ENCODE assay signal across 1 cellular context in the genomic region with DNA sequence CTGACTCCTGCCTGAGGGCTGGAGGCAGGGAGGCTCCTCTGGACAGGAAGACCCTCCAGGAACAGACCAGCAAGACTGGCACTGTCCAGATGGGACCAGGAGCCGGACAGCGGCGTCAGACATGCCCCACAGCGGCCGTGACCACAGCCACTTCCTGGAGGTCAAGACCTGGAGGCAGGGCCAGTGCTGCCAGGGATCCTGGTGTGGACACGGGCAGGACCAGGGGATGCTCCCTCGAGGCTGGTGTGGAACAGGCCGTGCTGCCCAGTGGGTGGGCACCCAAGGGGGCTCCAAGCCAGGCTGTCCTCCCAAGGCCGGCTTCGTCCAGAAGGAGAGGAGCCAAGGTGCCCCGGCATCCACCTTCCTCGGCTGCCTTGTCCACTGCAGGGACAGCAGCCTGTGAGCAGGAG.
A peak's percentile ranks its signal among the peaks of the same experiment; 100 is the strongest.
TF ChIP-seq lines count a peak whose summit lies in the region.

No MANE protein-coding gene starts in this region.

TF ChIP-seq in HepG2, 621 proteins besides CTCF, POLR2A, EP300 and RAD21 (continued from another document and continues in another):
- TF ChIP-seq, protein P1, sequence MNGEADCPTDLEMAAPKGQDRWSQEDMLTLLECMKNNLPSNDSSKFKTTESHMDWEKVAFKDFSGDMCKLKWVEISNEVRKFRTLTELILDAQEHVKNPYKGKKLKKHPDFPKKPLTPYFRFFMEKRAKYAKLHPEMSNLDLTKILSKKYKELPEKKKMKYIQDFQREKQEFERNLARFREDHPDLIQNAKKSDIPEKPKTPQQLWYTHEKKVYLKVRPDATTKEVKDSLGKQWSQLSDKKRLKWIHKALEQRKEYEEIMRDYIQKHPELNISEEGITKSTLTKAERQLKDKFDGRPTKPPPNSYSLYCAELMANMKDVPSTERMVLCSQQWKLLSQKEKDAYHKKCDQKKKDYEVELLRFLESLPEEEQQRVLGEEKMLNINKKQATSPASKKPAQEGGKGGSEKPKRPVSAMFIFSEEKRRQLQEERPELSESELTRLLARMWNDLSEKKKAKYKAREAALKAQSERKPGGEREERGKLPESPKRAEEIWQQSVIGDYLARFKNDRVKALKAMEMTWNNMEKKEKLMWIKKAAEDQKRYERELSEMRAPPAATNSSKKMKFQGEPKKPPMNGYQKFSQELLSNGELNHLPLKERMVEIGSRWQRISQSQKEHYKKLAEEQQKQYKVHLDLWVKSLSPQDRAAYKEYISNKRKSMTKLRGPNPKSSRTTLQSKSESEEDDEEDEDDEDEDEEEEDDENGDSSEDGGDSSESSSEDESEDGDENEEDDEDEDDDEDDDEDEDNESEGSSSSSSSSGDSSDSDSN (CRISPR knock-in tag; IDR thresholded peaks at IDR 0.05) = peak; percentile 51
- no peak for TF ChIP-seq TBP (CRISPR knock-in tag; IDR thresholded peaks at IDR 0.05)
- TF ChIP-seq, protein P2, sequence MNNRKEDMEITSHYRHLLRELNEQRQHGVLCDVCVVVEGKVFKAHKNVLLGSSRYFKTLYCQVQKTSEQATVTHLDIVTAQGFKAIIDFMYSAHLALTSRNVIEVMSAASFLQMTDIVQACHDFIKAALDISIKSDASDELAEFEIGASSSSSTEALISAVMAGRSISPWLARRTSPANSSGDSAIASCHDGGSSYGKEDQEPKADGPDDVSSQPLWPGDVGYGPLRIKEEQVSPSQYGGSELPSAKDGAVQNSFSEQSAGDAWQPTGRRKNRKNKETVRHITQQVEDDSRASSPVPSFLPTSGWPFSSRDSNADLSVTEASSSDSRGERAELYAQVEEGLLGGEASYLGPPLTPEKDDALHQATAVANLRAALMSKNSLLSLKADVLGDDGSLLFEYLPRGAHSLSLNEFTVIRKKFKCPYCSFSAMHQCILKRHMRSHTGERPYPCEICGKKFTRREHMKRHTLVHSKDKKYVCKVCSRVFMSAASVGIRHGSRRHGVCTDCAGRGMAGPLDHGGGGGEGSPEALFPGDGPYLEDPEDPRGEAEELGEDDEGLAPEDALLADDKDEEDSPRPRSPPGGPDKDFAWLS (CRISPR knock-in tag; IDR thresholded peaks at IDR 0.05; ENCODE audit: borderline replicate concordance) = no peak
- TF ChIP-seq, protein P3, sequence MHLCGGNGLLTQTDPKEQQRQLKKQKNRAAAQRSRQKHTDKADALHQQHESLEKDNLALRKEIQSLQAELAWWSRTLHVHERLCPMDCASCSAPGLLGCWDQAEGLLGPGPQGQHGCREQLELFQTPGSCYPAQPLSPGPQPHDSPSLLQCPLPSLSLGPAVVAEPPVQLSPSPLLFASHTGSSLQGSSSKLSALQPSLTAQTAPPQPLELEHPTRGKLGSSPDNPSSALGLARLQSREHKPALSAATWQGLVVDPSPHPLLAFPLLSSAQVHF (CRISPR knock-in tag; IDR thresholded peaks at IDR 0.05) = no peak
- no peak for TF ChIP-seq PHF8 (CRISPR knock-in tag; IDR thresholded peaks at IDR 0.05)
- 0 out of 2 replicates have a peak, but pooled peaks have one; percentile 21 for TF ChIP-seq RARA (CRISPR knock-in tag; IDR thresholded peaks at IDR 0.05)
- TF ChIP-seq CENPT (CRISPR knock-in tag; IDR thresholded peaks at IDR 0.05; ENCODE audit: low read depth) = peak; percentile 50; the same call in 1 of the 2 replicates
- no peak for TF ChIP-seq GABPA (IDR thresholded peaks at IDR 0.05; ENCODE audit: low read depth, low read length)
- TF ChIP-seq GABPA (CRISPR knock-in tag; IDR thresholded peaks at IDR 0.05; ENCODE audit: low read depth) = no peak
- TF ChIP-seq ZNF660 (CRISPR knock-in tag; IDR thresholded peaks at IDR 0.05; ENCODE audit: borderline replicate concordance, low read depth) = no peak; the same call in 1 of the 2 replicates
- TF ChIP-seq RARG (CRISPR knock-in tag; IDR thresholded peaks at IDR 0.05; ENCODE audit: low read depth) = no peak
- TF ChIP-seq MIXL1 (CRISPR knock-in tag; IDR thresholded peaks at IDR 0.05) = no peak
- TF ChIP-seq ZSCAN22 (CRISPR knock-in tag; IDR thresholded peaks at IDR 0.05) = peak; percentile 58; the same call in 1 of the 2 replicates
- TF ChIP-seq ZKSCAN8 (CRISPR knock-in tag; IDR thresholded peaks at IDR 0.05; ENCODE audit: borderline replicate concordance) = no peak
- TF ChIP-seq ZNF572 (CRISPR knock-in tag; IDR thresholded peaks at IDR 0.05) = 0 out of 2 replicates have a peak, but pooled peaks have one; percentile 48
- TF ChIP-seq KDM3A (CRISPR knock-in tag; IDR thresholded peaks at IDR 0.05; ENCODE audit: low read depth) = no peak
- no peak for TF ChIP-seq THRA (CRISPR knock-in tag; IDR thresholded peaks at IDR 0.05; ENCODE audit: borderline replicate concordance)
- TF ChIP-seq ZNF678 (CRISPR knock-in tag; IDR thresholded peaks at IDR 0.05) = no peak; the same call in 1 of the 2 replicates
- no peak for TF ChIP-seq GATAD2A (CRISPR knock-in tag; IDR thresholded peaks at IDR 0.05)
- no peak for TF ChIP-seq SCMH1 (CRISPR knock-in tag; IDR thresholded peaks at IDR 0.05; ENCODE audit: borderline replicate concordance)
- peak; percentile 76; the same call in 1 of the 2 replicates for TF ChIP-seq HNRNPL (IDR thresholded peaks at IDR 0.05; ENCODE audit: low read depth, low read length)
- TF ChIP-seq, protein P4, sequence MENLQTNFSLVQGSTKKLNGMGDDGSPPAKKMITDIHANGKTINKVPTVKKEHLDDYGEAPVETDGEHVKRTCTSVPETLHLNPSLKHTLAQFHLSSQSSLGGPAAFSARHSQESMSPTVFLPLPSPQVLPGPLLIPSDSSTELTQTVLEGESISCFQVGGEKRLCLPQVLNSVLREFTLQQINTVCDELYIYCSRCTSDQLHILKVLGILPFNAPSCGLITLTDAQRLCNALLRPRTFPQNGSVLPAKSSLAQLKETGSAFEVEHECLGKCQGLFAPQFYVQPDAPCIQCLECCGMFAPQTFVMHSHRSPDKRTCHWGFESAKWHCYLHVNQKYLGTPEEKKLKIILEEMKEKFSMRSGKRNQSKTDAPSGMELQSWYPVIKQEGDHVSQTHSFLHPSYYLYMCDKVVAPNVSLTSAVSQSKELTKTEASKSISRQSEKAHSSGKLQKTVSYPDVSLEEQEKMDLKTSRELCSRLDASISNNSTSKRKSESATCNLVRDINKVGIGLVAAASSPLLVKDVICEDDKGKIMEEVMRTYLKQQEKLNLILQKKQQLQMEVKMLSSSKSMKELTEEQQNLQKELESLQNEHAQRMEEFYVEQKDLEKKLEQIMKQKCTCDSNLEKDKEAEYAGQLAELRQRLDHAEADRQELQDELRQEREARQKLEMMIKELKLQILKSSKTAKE (CRISPR knock-in tag; IDR thresholded peaks at IDR 0.05; ENCODE audit: borderline replicate concordance) = no peak
- TF ChIP-seq BORCS8-MEF2B (CRISPR knock-in tag; IDR thresholded peaks at IDR 0.05) = peak; percentile 46; the same call in 1 of the 2 replicates
- no peak for TF ChIP-seq ZNF563 (CRISPR knock-in tag; IDR thresholded peaks at IDR 0.05)
- no peak for TF ChIP-seq PTBP1 (IDR thresholded peaks at IDR 0.05; ENCODE audit: low read depth, low read length, poor library complexity, severe bottlenecking)
- TF ChIP-seq ZNF746 (CRISPR knock-in tag; IDR thresholded peaks at IDR 0.05) = no peak
- TF ChIP-seq XRCC5 (optimal IDR thresholded peaks at IDR 0.05; ENCODE audit: low read length) = no peak
- TF ChIP-seq, protein P5, sequence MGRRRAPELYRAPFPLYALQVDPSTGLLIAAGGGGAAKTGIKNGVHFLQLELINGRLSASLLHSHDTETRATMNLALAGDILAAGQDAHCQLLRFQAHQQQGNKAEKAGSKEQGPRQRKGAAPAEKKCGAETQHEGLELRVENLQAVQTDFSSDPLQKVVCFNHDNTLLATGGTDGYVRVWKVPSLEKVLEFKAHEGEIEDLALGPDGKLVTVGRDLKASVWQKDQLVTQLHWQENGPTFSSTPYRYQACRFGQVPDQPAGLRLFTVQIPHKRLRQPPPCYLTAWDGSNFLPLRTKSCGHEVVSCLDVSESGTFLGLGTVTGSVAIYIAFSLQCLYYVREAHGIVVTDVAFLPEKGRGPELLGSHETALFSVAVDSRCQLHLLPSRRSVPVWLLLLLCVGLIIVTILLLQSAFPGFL (CRISPR knock-in tag; IDR thresholded peaks at IDR 0.05) = peak; percentile 64; the same call in 1 of the 2 replicates
- no peak for TF ChIP-seq GATAD1 (CRISPR knock-in tag; IDR thresholded peaks at IDR 0.05)
- no peak for TF ChIP-seq PCBP2 (optimal IDR thresholded peaks at IDR 0.05; ENCODE audit: low read depth, low read length, poor library complexity, severe bottlenecking)
- TF ChIP-seq GLI4 (CRISPR knock-in tag; IDR thresholded peaks at IDR 0.05; ENCODE audit: borderline replicate concordance) = no peak
- no peak for TF ChIP-seq SNRNP70 (IDR thresholded peaks at IDR 0.05; ENCODE audit: low read depth, low read length)
- TF ChIP-seq ZNF124 (CRISPR knock-in tag; IDR thresholded peaks at IDR 0.05) = no peak
- TF ChIP-seq SP140L (CRISPR knock-in tag; IDR thresholded peaks at IDR 0.05; ENCODE audit: borderline replicate concordance) = no peak
- TF ChIP-seq SMAD9 (CRISPR knock-in tag; IDR thresholded peaks at IDR 0.05) = no peak
- no peak for TF ChIP-seq ZFP90 (CRISPR knock-in tag; IDR thresholded peaks at IDR 0.05; ENCODE audit: borderline replicate concordance)
- TF ChIP-seq, protein P6, sequence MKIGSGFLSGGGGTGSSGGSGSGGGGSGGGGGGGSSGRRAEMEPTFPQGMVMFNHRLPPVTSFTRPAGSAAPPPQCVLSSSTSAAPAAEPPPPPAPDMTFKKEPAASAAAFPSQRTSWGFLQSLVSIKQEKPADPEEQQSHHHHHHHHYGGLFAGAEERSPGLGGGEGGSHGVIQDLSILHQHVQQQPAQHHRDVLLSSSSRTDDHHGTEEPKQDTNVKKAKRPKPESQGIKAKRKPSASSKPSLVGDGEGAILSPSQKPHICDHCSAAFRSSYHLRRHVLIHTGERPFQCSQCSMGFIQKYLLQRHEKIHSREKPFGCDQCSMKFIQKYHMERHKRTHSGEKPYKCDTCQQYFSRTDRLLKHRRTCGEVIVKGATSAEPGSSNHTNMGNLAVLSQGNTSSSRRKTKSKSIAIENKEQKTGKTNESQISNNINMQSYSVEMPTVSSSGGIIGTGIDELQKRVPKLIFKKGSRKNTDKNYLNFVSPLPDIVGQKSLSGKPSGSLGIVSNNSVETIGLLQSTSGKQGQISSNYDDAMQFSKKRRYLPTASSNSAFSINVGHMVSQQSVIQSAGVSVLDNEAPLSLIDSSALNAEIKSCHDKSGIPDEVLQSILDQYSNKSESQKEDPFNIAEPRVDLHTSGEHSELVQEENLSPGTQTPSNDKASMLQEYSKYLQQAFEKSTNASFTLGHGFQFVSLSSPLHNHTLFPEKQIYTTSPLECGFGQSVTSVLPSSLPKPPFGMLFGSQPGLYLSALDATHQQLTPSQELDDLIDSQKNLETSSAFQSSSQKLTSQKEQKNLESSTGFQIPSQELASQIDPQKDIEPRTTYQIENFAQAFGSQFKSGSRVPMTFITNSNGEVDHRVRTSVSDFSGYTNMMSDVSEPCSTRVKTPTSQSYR (CRISPR knock-in tag; IDR thresholded peaks at IDR 0.05; ENCODE audit: borderline replicate concordance) = no peak
- peak; percentile 72 for TF ChIP-seq MED13 (CRISPR knock-in tag; IDR thresholded peaks at IDR 0.05)
- TF ChIP-seq ZNF580 (CRISPR knock-in tag; IDR thresholded peaks at IDR 0.05; ENCODE audit: borderline replicate concordance, low read depth) = no peak
- peak; percentile 80; the same call in 1 of the 2 replicates for TF ChIP-seq ZNF383 (CRISPR knock-in tag; IDR thresholded peaks at IDR 0.05; ENCODE audit: borderline replicate concordance)
- 0 out of 2 replicates have a peak, but pooled peaks have one; percentile 5 for TF ChIP-seq FOXA3 (CRISPR knock-in tag; IDR thresholded peaks at IDR 0.05)
- peak; percentile 34; the same call in 1 of the 2 replicates for TF ChIP-seq ZNF816 (CRISPR knock-in tag; IDR thresholded peaks at IDR 0.05; ENCODE audit: borderline replicate concordance)
- no peak for TF ChIP-seq PLRG1 (conservative IDR thresholded peaks at IDR 0.05)
- no peak for TF ChIP-seq ZSCAN12 (CRISPR knock-in tag; IDR thresholded peaks at IDR 0.05)
- 0 out of 2 replicates have a peak, but pooled peaks have one; percentile 8 for TF ChIP-seq ZNF121 (CRISPR knock-in tag; IDR thresholded peaks at IDR 0.05)
- TF ChIP-seq ZNF292 (CRISPR knock-in tag; IDR thresholded peaks at IDR 0.05; ENCODE audit: borderline replicate concordance, low read depth) = no peak; the same call in 1 of the 2 replicates
- TF ChIP-seq ZNF20 (CRISPR knock-in tag; IDR thresholded peaks at IDR 0.05) = no peak
- TF ChIP-seq ZBTB38 (CRISPR knock-in tag; IDR thresholded peaks at IDR 0.05) = no peak
- 0 out of 2 replicates have a peak, but pooled peaks have one; percentile 9 for TF ChIP-seq TFDP2 (CRISPR knock-in tag; IDR thresholded peaks at IDR 0.05)
- TF ChIP-seq CENPX (CRISPR knock-in tag; IDR thresholded peaks at IDR 0.05) = no peak
- 0 out of 2 replicates have a peak, but pooled peaks have one; percentile 6 for TF ChIP-seq ZNF431 (CRISPR knock-in tag; IDR thresholded peaks at IDR 0.05; ENCODE audit: borderline replicate concordance, low read depth)
- TF ChIP-seq FOXP1 (IDR thresholded peaks at IDR 0.05) = no peak
- no peak for TF ChIP-seq FOXP1 (CRISPR knock-in tag; IDR thresholded peaks at IDR 0.05)
- no peak for TF ChIP-seq KDM5B (CRISPR knock-in tag; IDR thresholded peaks at IDR 0.05; ENCODE audit: borderline replicate concordance)
- TF ChIP-seq POLR2G (IDR thresholded peaks at IDR 0.05; ENCODE audit: low read depth, low read length) = peak; percentile 73
- TF ChIP-seq RORA (CRISPR knock-in tag; IDR thresholded peaks at IDR 0.05) = no peak
